Comparison of ENCODE assay signal across 7 cellular contexts in genomic region chr22:49959782-49960158, GRCh38. TPM values are rescaled to one million over a fixed set of nuclear protein-coding genes. Genes with fewer than 3 reads are reported as not detected.
DNase-seq lines count a peak whose midpoint lies in the region; ATAC-seq, FAIRE-seq and TF ChIP-seq lines count a peak whose summit lies in the region.

No MANE protein-coding gene starts in this region.

- H3K36me3 Mint-ChIP-seq in activated T-helper 2 cell treated with anti-CD3 and anti-CD28 coated beads, Interferon-gamma antibody, Interleukin-2, Interleukin-4, amounts not matched to agents 10 μg/mL and 5 μg/mL and 100 μg/mL, durations not matched to agents 14 hours and 24 hours and 36 hours (ENCODE audit: low read depth): peaks cover 33% of the 10 kb centered on the region

- H3K4me1 Mint-ChIP-seq in activated T-helper 2 cell treated with anti-CD3 and anti-CD28 coated beads, Interferon-gamma antibody, Interleukin-2, Interleukin-4, amounts not matched to agents 10 μg/mL and 5 μg/mL and 100 μg/mL, durations not matched to agents 14 hours and 24 hours and 36 hours (ENCODE audit: low read depth): peaks cover 12% of the 10 kb centered on the region

- peak overlapping the region; percentile 96 to 98 for H3K27ac ChIP-seq in right atrium auricular region
- H3K27ac ChIP-seq in small intestine (ENCODE audit: low read depth in 1 of 2, low read length in 1 of 2): peak overlapping the region; percentile 94 to 96

- H3K9me3 Mint-ChIP-seq in activated T-helper 2 cell treated with anti-CD3 and anti-CD28 coated beads, Interferon-gamma antibody, Interleukin-2, Interleukin-4, amounts not matched to agents 10 μg/mL and 5 μg/mL and 100 μg/mL, durations not matched to agents 14 hours and 24 hours and 36 hours: no peaks in the 10 kb centered on the region

- peak; percentile 11 for ATAC-seq in GM19023 (IDR thresholded peaks at IDR 0.05; ENCODE audit: unreplicated experiment)
- peak; percentile 6 for ATAC-seq in HG03442 (IDR thresholded peaks at IDR 0.05; ENCODE audit: unreplicated experiment)

- WGBS in small intestine, 3 donors: 1 to 6% (median 1%) methylated on average over 20 to 21 of the region's 21 CpGs

- no peak for DNase-seq in activated T-helper 2 cell treated with anti-CD3 and anti-CD28 coated beads, Interferon-gamma antibody, Interleukin-2, Interleukin-4, amounts not matched to agents 10 μg/mL and 5 μg/mL and 100 μg/mL, durations not matched to agents 14 hours and 24 hours and 36 hours (ENCODE audit: low spot score)
- DNase-seq in right atrium auricular region (ENCODE audit: low spot score) (no peak), small intestine (peak; percentile 93), cerebellar nuclear complex (lab: John Stamatoyannopoulos, UW) (no peak), NCI-H2171 treated with DMSO at 0.1 percent for 48 hours (lab: John Stamatoyannopoulos, UW) (no peak)

- H3K27me3 Mint-ChIP-seq in activated T-helper 2 cell treated with anti-CD3 and anti-CD28 coated beads, Interferon-gamma antibody, Interleukin-2, Interleukin-4, amounts not matched to agents 10 μg/mL and 5 μg/mL and 100 μg/mL, durations not matched to agents 14 hours and 24 hours and 36 hours (ENCODE audit: low read depth): no peaks in the 10 kb centered on the region

- H3K4me1 ChIP-seq in right atrium auricular region: peaks cover 0 to 57% of the 10 kb centered on the region in 2 donors
- H3K4me1 ChIP-seq in small intestine (ENCODE audit: control insufficient read depth in 2 of 2, insufficient read depth in 1 of 2, low read depth in 1 of 2, low read length in 1 of 2): peaks cover 3 to 8% of the 10 kb centered on the region in 2 donors

- H3K27me3 ChIP-seq in right atrium auricular region: no peaks in the 10 kb centered on the region
- H3K27me3 ChIP-seq in small intestine (ENCODE audit: control insufficient read depth in 2 of 2, insufficient read depth in 2 of 2, low read length in 2 of 2): no peaks in the 10 kb centered on the region

- H3K4me3 ChIP-seq in right atrium auricular region (peak overlapping the region; percentile 80 to 83), small intestine (ENCODE audit: low read depth in 1 of 2, low read length in 2 of 2) (peak overlapping the region; percentile 60 to 97)

- peak overlapping the region; percentile 87 for H3K4me3 Mint-ChIP-seq in activated T-helper 2 cell treated with anti-CD3 and anti-CD28 coated beads, Interferon-gamma antibody, Interleukin-2, Interleukin-4, amounts not matched to agents 10 μg/mL and 5 μg/mL and 100 μg/mL, durations not matched to agents 14 hours and 24 hours and 36 hours (ENCODE audit: low read depth)

- no peak for FAIRE-seq in small intestine (lab: Jason Lieb, UNC)

- no peak for TF ChIP-seq CTCF in right atrium auricular region (IDR thresholded peaks at IDR 0.05)

- H3K27ac Mint-ChIP-seq in activated T-helper 2 cell treated with anti-CD3 and anti-CD28 coated beads, Interferon-gamma antibody, Interleukin-2, Interleukin-4, amounts not matched to agents 10 μg/mL and 5 μg/mL and 100 μg/mL, durations not matched to agents 14 hours and 24 hours and 36 hours: peak overlapping the region; percentile 91

- H3K9me3 ChIP-seq in right atrium auricular region (no peaks in the 10 kb centered on the region), small intestine (ENCODE audit: control insufficient read depth, low read depth) (no peaks in the 10 kb centered on the region)

- intact Hi-C loops in activated T-helper 2 cell treated with anti-CD3 and anti-CD28 coated beads, Interferon-gamma antibody, Interleukin-2, Interleukin-4, amounts not matched to agents 10 μg/mL and 5 μg/mL and 100 μg/mL, durations not matched to agents 14 hours and 24 hours and 36 hours (cut with micrococcal nuclease): loop anchor here (1.0 kb wide), 1 partner anchor 41 kb away; the partner anchor contains the start of genes ALG12 and CRELD2

- peaks cover 30% of the 10 kb centered on the region for H3K36me3 ChIP-seq in right atrium auricular region
- peaks cover 13 to 14% of the 10 kb centered on the region in 2 donors for H3K36me3 ChIP-seq in small intestine (ENCODE audit: control insufficient read depth in 2 of 2, insufficient read depth in 2 of 2, low read length in 2 of 2)

RNA-seq across cellular contexts. Expression of gene PIM3, which starts 0.8 kb away (rescaled TPM):
- 215 TPM in 2 replicates for total RNA-seq in activated T-helper 2 cell treated with anti-CD3 and anti-CD28 coated beads, Interferon-gamma antibody, Interleukin-2, Interleukin-4, amounts not matched to agents 10 μg/mL and 5 μg/mL and 100 μg/mL, durations not matched to agents 14 hours and 24 hours and 36 hours
- total RNA-seq in right atrium auricular region: 10 to 100 TPM; 64.5 to 66.9 TPM
- polyA plus RNA-seq in small intestine: 10 to 100 TPM; 35.7 to 72.2 (median 49.4) TPM

RNA-seq across cellular contexts. Expression of gene CRELD2, which starts 41.3 kb away (rescaled TPM):
- 49.9 and 52.9 TPM in 2 replicates for total RNA-seq in activated T-helper 2 cell treated with anti-CD3 and anti-CD28 coated beads, Interferon-gamma antibody, Interleukin-2, Interleukin-4, amounts not matched to agents 10 μg/mL and 5 μg/mL and 100 μg/mL, durations not matched to agents 14 hours and 24 hours and 36 hours
- total RNA-seq in right atrium auricular region: 10 to 100 TPM; 16.1 to 28.5 TPM
- polyA plus RNA-seq in small intestine: 100 to 1,000 TPM in 1 of 3 donors, 10 to 100 TPM in 2; 11.9 to 107 (median 20.8) TPM

RNA-seq across cellular contexts. Expression of gene ALG12, which starts 41.5 kb away (rescaled TPM):
- total RNA-seq in activated T-helper 2 cell treated with anti-CD3 and anti-CD28 coated beads, Interferon-gamma antibody, Interleukin-2, Interleukin-4, amounts not matched to agents 10 μg/mL and 5 μg/mL and 100 μg/mL, durations not matched to agents 14 hours and 24 hours and 36 hours: 15.5 and 16.5 TPM in 2 replicates
- total RNA-seq in right atrium auricular region: 10 to 100 TPM; 19.7 to 19.8 TPM
- 10 to 100 TPM in 1 of 3 donors, 1 to 10 TPM in 2; 9.4 to 15.2 (median 9.5) TPM for polyA plus RNA-seq in small intestine

RNA-seq across cellular contexts. Expression of gene IL17REL, which starts 52.8 kb away (rescaled TPM):
- not detected in 2 replicates for total RNA-seq in activated T-helper 2 cell treated with anti-CD3 and anti-CD28 coated beads, Interferon-gamma antibody, Interleukin-2, Interleukin-4, amounts not matched to agents 10 μg/mL and 5 μg/mL and 100 μg/mL, durations not matched to agents 14 hours and 24 hours and 36 hours
- total RNA-seq in right atrium auricular region: not detected
- under 1 TPM in 2 of 3 donors, not detected in 1; 0.27 to 0.49 TPM for polyA plus RNA-seq in small intestine
